8 cellular contexts compared by ENCODE assay signal in the genomic region with DNA sequence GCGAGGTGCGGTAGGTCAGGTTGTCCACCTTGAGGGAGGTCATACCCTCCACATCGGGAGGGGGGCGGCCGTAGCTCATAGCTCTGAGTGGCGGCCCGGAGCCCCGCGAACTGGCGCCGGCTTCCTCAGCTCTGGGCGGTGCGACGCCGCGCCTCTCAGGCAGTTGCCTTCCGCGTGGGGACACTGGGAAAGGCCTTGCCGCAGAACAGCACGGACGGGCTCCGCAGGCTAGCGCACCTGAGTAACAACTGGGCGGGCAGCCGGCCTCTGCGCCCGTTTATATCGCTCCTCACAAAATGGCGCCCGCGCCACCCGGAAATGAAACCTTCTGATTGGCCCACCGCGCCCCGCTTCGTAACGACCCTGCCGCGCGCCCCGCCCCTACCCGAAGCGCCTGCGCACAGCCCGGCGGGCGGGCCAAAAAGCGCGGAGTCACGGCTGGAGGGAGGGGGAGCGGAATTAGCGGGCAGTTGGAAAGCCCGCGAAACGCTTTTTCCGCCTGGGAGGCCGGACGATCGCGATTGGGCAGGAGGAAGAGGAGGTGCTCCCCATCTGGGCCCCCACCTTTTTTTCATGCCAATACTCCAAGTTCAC. TPM values are rescaled to one million over a fixed set of nuclear protein-coding genes. Genes with fewer than 3 reads are reported as not detected.
DNase-seq lines count a peak whose midpoint lies in the region; ATAC-seq and TF ChIP-seq lines count a peak whose summit lies in the region.

Gene SRSF2, minus strand, starts transcription at position 250 of the 594 bp plus-strand sequence. Its CDS starts 171 bp downstream, at position 79.

- peak within 1 kb of the TSS; percentile 98 for H3K27ac Mint-ChIP-seq in HFFc6
- peak within 1 kb of the TSS; percentile 95 for H3K27ac Mint-ChIP-seq in activated naive CD4-positive, alpha-beta T cell treated with anti-CD3 and anti-CD28 coated beads, Interleukin-2, amount 10 ng/mL, durations not matched to agents 7 days and 5 days

- peak; percentile 100 for TF ChIP-seq POLR2A in NB4 (IDR thresholded peaks at IDR 0.05; ENCODE audit: extremely low read depth, insufficient read length)
- TF ChIP-seq POLR2A in gastroesophageal sphincter (IDR thresholded peaks at IDR 0.05), result peak; percentile 100

- no peak for TF ChIP-seq EP300 in gastroesophageal sphincter (IDR thresholded peaks at IDR 0.05)

- no peaks in the 10 kb centered on the region for H3K9me3 Mint-ChIP-seq in HFFc6
- H3K9me3 Mint-ChIP-seq in activated naive CD4-positive, alpha-beta T cell treated with anti-CD3 and anti-CD28 coated beads, Interleukin-2, amount 10 ng/mL, durations not matched to agents 7 days and 5 days, result no peaks in the 10 kb centered on the region

- peak within 1 kb of the TSS; percentile 98 for H3K9ac ChIP-seq in SK-N-MC (ENCODE audit: insufficient read length)

- H3K4me3 Mint-ChIP-seq in HFFc6, result peak within 1 kb of the TSS; percentile 99
- peak within 1 kb of the TSS; percentile 93 for H3K4me3 Mint-ChIP-seq in activated naive CD4-positive, alpha-beta T cell treated with anti-CD3 and anti-CD28 coated beads, Interleukin-2, amount 10 ng/mL, durations not matched to agents 7 days and 5 days

- H3K27ac ChIP-seq in SK-N-MC, result peak within 1 kb of the TSS; percentile 97
- H3K27ac ChIP-seq in gastroesophageal sphincter, result peak within 1 kb of the TSS; percentile 94 to 99 (median 98)

- CTCF ChIA-PET in activated naive CD4-positive, alpha-beta T cell treated with anti-CD3 and anti-CD28 coated beads, Interleukin-2, amount 10 ng/mL, durations not matched to agents 7 days and 5 days (lab: Charles Lee), result interaction anchor here (2.6 kb wide), 1 partner anchor 9 kb away, joined by 7 read pairs; no protein-coding TSS in a partner anchor

- H3K9me3 ChIP-seq in SK-N-MC (ENCODE audit: low read depth, low read length) (no peaks in the 10 kb centered on the region), gastroesophageal sphincter (no peaks in the 10 kb centered on the region)

- DNase-seq in GM04503 (ENCODE audit: low read depth) (peak; percentile 91), HFFc6 (peak; percentile 98), NB4 (ENCODE audit: low read depth) (peak; percentile 99), SK-N-MC (ENCODE audit: low read depth, low spot score) (peak; percentile 94), non-pigmented ciliary epithelial cell (ENCODE audit: low read depth) (peak; percentile 93), superior temporal gyrus (ENCODE audit: extremely low spot score) (peak; percentile 98)
- DNase-seq in activated naive CD4-positive, alpha-beta T cell treated with anti-CD3 and anti-CD28 coated beads, Interleukin-2, amount 10 ng/mL, durations not matched to agents 7 days and 5 days, result peak; percentile 99

- peaks cover 38% of the 10 kb centered on the region for H3K36me3 Mint-ChIP-seq in HFFc6 (ENCODE audit: low read depth)
- peaks cover 50% of the 10 kb centered on the region for H3K36me3 Mint-ChIP-seq in activated naive CD4-positive, alpha-beta T cell treated with anti-CD3 and anti-CD28 coated beads, Interleukin-2, amount 10 ng/mL, durations not matched to agents 7 days and 5 days

- H3K4me1 ChIP-seq in gastroesophageal sphincter, result peaks cover 3 to 72% (median 37%) of the 10 kb centered on the region in 3 donors

- TF ChIP-seq CTCF in HFFc6 (IDR thresholded peaks at IDR 0.05) (no peak), NB4 (IDR thresholded peaks at IDR 0.05; ENCODE audit: low read depth, low read length) (no peak), gastroesophageal sphincter (IDR thresholded peaks at IDR 0.05) (peak in 2 of 4 experiments; percentile 10 to 26)

- no peaks in the 10 kb centered on the region for H3K27me3 ChIP-seq in gastroesophageal sphincter

- H3K4me1 Mint-ChIP-seq in HFFc6 (ENCODE audit: low read depth), result peaks cover 54% of the 10 kb centered on the region
- H3K4me1 Mint-ChIP-seq in activated naive CD4-positive, alpha-beta T cell treated with anti-CD3 and anti-CD28 coated beads, Interleukin-2, amount 10 ng/mL, durations not matched to agents 7 days and 5 days, result peaks cover 55% of the 10 kb centered on the region

- peaks cover 51% of the 10 kb centered on the region for H3K36me3 ChIP-seq in SK-N-MC (ENCODE audit: insufficient read depth, low read length)
- H3K36me3 ChIP-seq in gastroesophageal sphincter, result peaks cover 0 to 45% of the 10 kb centered on the region in 2 donors

- H3K4me3 ChIP-seq in NB4 (ENCODE audit: low read depth, low read length) (peak within 1 kb of the TSS; percentile 100), SK-N-MC (peak within 1 kb of the TSS; percentile 92), gastroesophageal sphincter (peak within 1 kb of the TSS; percentile 82 to 94)

- peaks cover 15% of the 10 kb centered on the region for H3K27me3 Mint-ChIP-seq in HFFc6 (ENCODE audit: insufficient read depth)
- peaks cover 9% of the 10 kb centered on the region for H3K27me3 Mint-ChIP-seq in activated naive CD4-positive, alpha-beta T cell treated with anti-CD3 and anti-CD28 coated beads, Interleukin-2, amount 10 ng/mL, durations not matched to agents 7 days and 5 days

- ATAC-seq in gastroesophageal sphincter, result peak; percentile 90

- WGBS in gastroesophageal sphincter (ENCODE audit: low coverage in 1 of 2), 2 donors, result no CpG with 5 or more reads among the region's 60 CpGs

RNA-seq across cellular contexts. Expression of gene SRSF2, which starts in this region (rescaled TPM):
- 100 to 1,000 TPM; 179 to 220 (median 215) TPM for total RNA-seq in HFFc6 (2021; fragmentation: NEBNext Ultra II Directional; extraction: Animal tissue kit (Norgen Biotek cat#: 25700))
- 100 to 1,000 TPM; 106 to 194 (median 148) TPM for total RNA-seq in gastroesophageal sphincter

Comparison
In these comparisons a context has a peak if more than half of its experiments do, and no peak if none do; other contexts are left out.
1. Peak in every context shown above with its lines: DNase-seq, ATAC-seq, H3K4me3 ChIP-seq and H3K27ac ChIP-seq.